ENCODE assay signal across 26 cellular contexts in genomic region chr22:43100223-43100622, GRCh38. TPM values are rescaled to one million over a fixed set of nuclear protein-coding genes. Genes with fewer than 3 reads are reported as not detected.
DNase-seq lines count a peak whose midpoint lies in the region; ATAC-seq and TF ChIP-seq lines count a peak whose summit lies in the region.
"Had no signal": no experiment of that assay in that cellular context is flagged by ENCODE, and none has a peak within 500 bp of the region (broad histone marks: within the 10 kb centered on the region; RNA-seq: fewer than 3 reads in every experiment).

No MANE protein-coding gene starts in this region.

- DNase-seq in Caco-2 (peak; percentile 56 to 73), HPDE6-E6E7 (ENCODE audit: extremely low spot score) (peak; percentile 38), mucosa of descending colon (no peak), NCI-H1092 treated with DMSO at 0.1 percent for 48 hours (lab: John Stamatoyannopoulos, UW) (no peak)
- DNase-seq in naive thymus-derived CD8-positive, alpha-beta T cell = no peak
- no peak for DNase-seq in stimulated activated naive CD4-positive, alpha-beta T cell (lab: John Stamatoyannopoulos, UW)
- DNase-seq: AML-193; aorta; DMS 273 treated with DMSO at 0.1 percent for 48 hours; effector memory CD8-positive, alpha-beta T cell; GDM1; HCEC 1CT; head of caudate nucleus; immature natural killer cell; naive thymus-derived CD4-positive, alpha-beta T cell; NCI-H1694 treated with DMSO at 0.1 percent for 48 hours; NCI-H774; pancreas; SK-N-SH had no signal

- H3K36me3 ChIP-seq in Caco-2 (ENCODE audit: control insufficient read depth, insufficient read depth, low read length) = no peaks in the 10 kb centered on the region
- H3K36me3 ChIP-seq in mucosa of descending colon (ENCODE audit: low read depth) = no peaks in the 10 kb centered on the region
- H3K36me3 ChIP-seq: pancreas, tibial nerve had no signal

- no TSS peak for BruUV-seq in Caco-2 (replicated peaks; lab: Mats Ljungman, UMichigan)

- CTCF ChIA-PET in Caco-2 (lab: Charles Lee) = no interaction called here

- H3K36me3 Mint-ChIP-seq in Caco-2 (ENCODE audit: insufficient read depth, unreplicated experiment) = peaks cover 21% of the 10 kb centered on the region
- H3K36me3 Mint-ChIP-seq in dendritic cell treated with granulocyte-macrophage colony-stimulating factor and Interleukin-4, amounts not matched to agents 40 ng/mL and 50 ng/mL, for 4 days (ENCODE audit: low read depth) = no peaks in the 10 kb centered on the region
- H3K36me3 Mint-ChIP-seq in naive thymus-derived CD8-positive, alpha-beta T cell = peaks cover 0 to 5% (median 3%) of the 10 kb centered on the region in 3 donors

- peak; percentile 41 for ATAC-seq in mucosa of descending colon
- no peak for ATAC-seq in naive thymus-derived CD8-positive, alpha-beta T cell
- ATAC-seq: activated CD4-positive, CD25-positive, alpha-beta regulatory T cell treated with anti-CD3 and anti-CD28 coated beads, Interleukin-2, amount 50 U/mL, for 24 hours; effector memory CD8-positive, alpha-beta T cell; naive thymus-derived CD4-positive, alpha-beta T cell; pancreas; sciatic nerve had no signal

- H3K27me3 ChIP-seq in Caco-2 (replicated peaks; ENCODE audit: control insufficient read depth, insufficient read depth, low read length) = no peaks in the 10 kb centered on the region
- H3K27me3 ChIP-seq: pancreas, tibial nerve had no signal

- POLR2A ChIA-PET in Caco-2 (lab: Charles Lee) = no interaction called here
- POLR2A ChIA-PET in naive thymus-derived CD8-positive, alpha-beta T cell (lab: Charles Lee) = no interaction called here

- peak overlapping the region; percentile 67 for H3K27ac Mint-ChIP-seq in Caco-2 (ENCODE audit: unreplicated experiment)
- peak overlapping the region; percentile 25 for H3K27ac Mint-ChIP-seq in dendritic cell treated with granulocyte-macrophage colony-stimulating factor and Interleukin-4, amounts not matched to agents 40 ng/mL and 50 ng/mL, for 4 days
- H3K27ac Mint-ChIP-seq in naive thymus-derived CD8-positive, alpha-beta T cell = no peak overlapping the region
- H3K27ac Mint-ChIP-seq: effector memory CD8-positive, alpha-beta T cell; immature natural killer cell; stimulated activated naive CD8-positive, alpha-beta T cell treated with anti-CD3 and anti-CD28 coated beads, Interleukin-15, Interleukin-2, amounts not matched to agents 100 ng/mL and 50 ng/mL, for 24 hours had no signal

- intact Hi-C loops in Caco-2 (cut with micrococcal nuclease; ENCODE audit: unreplicated experiment) = no loop called here
- intact Hi-C loops in dendritic cell treated with granulocyte-macrophage colony-stimulating factor and Interleukin-4, amounts not matched to agents 40 ng/mL and 50 ng/mL, for 4 days (cut with micrococcal nuclease) = no loop called here
- intact Hi-C loops in mucosa of descending colon (cut with DNase I, micrococcal nuclease) = no loop called here

- TF ChIP-seq CTCF in Caco-2 (IDR thresholded peaks at IDR 0.05; ENCODE audit: insufficient read depth in 1 of 2, low read depth in 1 of 2, low read length in 1 of 2, severe bottlenecking in 1 of 2, unreplicated experiment in 1 of 2) (no peak), mucosa of descending colon (IDR thresholded peaks at IDR 0.05) (no peak)

- H3K9me3 Mint-ChIP-seq in Caco-2 (ENCODE audit: unreplicated experiment) = peaks cover 17% of the 10 kb centered on the region
- peaks cover 21% of the 10 kb centered on the region for H3K9me3 Mint-ChIP-seq in dendritic cell treated with granulocyte-macrophage colony-stimulating factor and Interleukin-4, amounts not matched to agents 40 ng/mL and 50 ng/mL, for 4 days
- H3K9me3 Mint-ChIP-seq in naive thymus-derived CD8-positive, alpha-beta T cell = peaks cover 0 to 10% (median 6%) of the 10 kb centered on the region in 9 donors

- peaks cover 22% of the 10 kb centered on the region for H3K4me1 Mint-ChIP-seq in Caco-2 (ENCODE audit: low read depth, unreplicated experiment)
- peaks cover 22% of the 10 kb centered on the region for H3K4me1 Mint-ChIP-seq in dendritic cell treated with granulocyte-macrophage colony-stimulating factor and Interleukin-4, amounts not matched to agents 40 ng/mL and 50 ng/mL, for 4 days (ENCODE audit: low read depth)
- H3K4me1 Mint-ChIP-seq in naive thymus-derived CD8-positive, alpha-beta T cell = peaks cover 0 to 10% (median 5%) of the 10 kb centered on the region in 4 donors

- no peak overlapping the region for H3K4me3 Mint-ChIP-seq in Caco-2 (ENCODE audit: unreplicated experiment)
- H3K4me3 Mint-ChIP-seq in dendritic cell treated with granulocyte-macrophage colony-stimulating factor and Interleukin-4, amounts not matched to agents 40 ng/mL and 50 ng/mL, for 4 days = no peak overlapping the region
- H3K4me3 Mint-ChIP-seq in naive thymus-derived CD8-positive, alpha-beta T cell = no peak overlapping the region
- H3K4me3 Mint-ChIP-seq: effector memory CD8-positive, alpha-beta T cell; immature natural killer cell; naive thymus-derived CD4-positive, alpha-beta T cell; stimulated activated naive CD8-positive, alpha-beta T cell treated with anti-CD3 and anti-CD28 coated beads, Interleukin-15, Interleukin-2, amounts not matched to agents 100 ng/mL and 50 ng/mL, for 24 hours had no signal

- H3K4me3 ChIP-seq in Caco-2 (ENCODE audit: low read depth, low read length) (no peak overlapping the region), mucosa of descending colon (no peak overlapping the region)
- H3K4me3 ChIP-seq: lung, pancreas, tibial nerve had no signal

- H3K27me3 Mint-ChIP-seq in Caco-2 (ENCODE audit: insufficient read depth, unreplicated experiment) = no peaks in the 10 kb centered on the region
- peaks cover 3% of the 10 kb centered on the region for H3K27me3 Mint-ChIP-seq in dendritic cell treated with granulocyte-macrophage colony-stimulating factor and Interleukin-4, amounts not matched to agents 40 ng/mL and 50 ng/mL, for 4 days
- H3K27me3 Mint-ChIP-seq in naive thymus-derived CD8-positive, alpha-beta T cell = no peaks in the 10 kb centered on the region
- H3K27me3 Mint-ChIP-seq: effector memory CD8-positive, alpha-beta T cell; naive thymus-derived CD4-positive, alpha-beta T cell; stimulated activated naive CD8-positive, alpha-beta T cell treated with anti-CD3 and anti-CD28 coated beads, Interleukin-15, Interleukin-2, amounts not matched to agents 100 ng/mL and 50 ng/mL, for 24 hours had no signal

- H3K9me3 ChIP-seq in Caco-2 = peaks cover 12% of the 10 kb centered on the region
- H3K9me3 ChIP-seq in mucosa of descending colon = peaks cover 6% of the 10 kb centered on the region
- H3K9me3 ChIP-seq: pancreas, SK-N-SH had no signal

- H3K4me1 ChIP-seq in Caco-2 (peaks cover 49% of the 10 kb centered on the region), mucosa of descending colon (ENCODE audit: low read depth) (no peaks in the 10 kb centered on the region)
- H3K4me1 ChIP-seq: pancreas, tibial nerve had no signal

RNA-seq across cellular contexts. Expression of gene BIK, which starts 10.3 kb away (rescaled TPM):
- total RNA-seq in Caco-2 (2022) = 13.3 and 17.6 TPM in 2 replicates
- total RNA-seq in mucosa of descending colon = 10 to 100 TPM in 2 of 3 donors, 1 to 10 TPM in 1; 8.4 to 28.3 (median 20.6) TPM
- 1 to 10 TPM; 2.6 TPM for total RNA-seq in naive thymus-derived CD8-positive, alpha-beta T cell
- polyA plus RNA-seq in naive thymus-derived CD8-positive, alpha-beta T cell = 1 to 10 TPM; 2.8 to 6.1 (median 4.0) TPM
- total RNA-seq: aorta, fibroblast of lung, sciatic nerve, tibial nerve had no signal
- polyA plus RNA-seq: fibroblast of lung had no signal

RNA-seq across cellular contexts. Expression of gene TTLL1, which starts 11.0 kb away (rescaled TPM):
- total RNA-seq in Caco-2 (2022) = 4.1 and 4.4 TPM in 2 replicates
- 1 to 10 TPM; 2.0 to 5.7 (median 3.4) TPM for total RNA-seq in mucosa of descending colon
- total RNA-seq in naive thymus-derived CD8-positive, alpha-beta T cell = 1 to 10 TPM; 6.6 to 7.3 TPM
- 10 to 100 TPM; 12.7 to 14.5 (median 12.8) TPM for polyA plus RNA-seq in naive thymus-derived CD8-positive, alpha-beta T cell

RNA-seq across cellular contexts. Expression of gene MCAT, which starts 43.0 kb away (rescaled TPM):
- total RNA-seq in Caco-2 (2022) (23.5 and 23.8 TPM in 2 replicates), mucosa of descending colon (10 to 100 TPM; 16.1 to 18.8 (median 17.0) TPM)
- total RNA-seq in naive thymus-derived CD8-positive, alpha-beta T cell = 10 to 100 TPM in 1 of 2 experiments, 1 to 10 TPM in 1; 9.2 to 10.1 TPM
- 10 to 100 TPM; 10.8 to 11.3 (median 10.8) TPM for polyA plus RNA-seq in naive thymus-derived CD8-positive, alpha-beta T cell

RNA-seq across cellular contexts. Expression of gene TSPO, which starts 51.1 kb away (rescaled TPM):
- 44.6 and 50.1 TPM in 2 replicates for total RNA-seq in Caco-2 (2022)
- 100 to 1,000 TPM; 134 to 281 (median 236) TPM for total RNA-seq in mucosa of descending colon
- total RNA-seq in naive thymus-derived CD8-positive, alpha-beta T cell = 10 to 100 TPM; 64.0 to 69.0 TPM
- polyA plus RNA-seq in naive thymus-derived CD8-positive, alpha-beta T cell = 100 to 1,000 TPM; 284 to 305 (median 304) TPM

Comparison
In these comparisons a context has a peak if more than half of its experiments do, and no peak if none do; other contexts are left out.
1. DNase-seq: peak in Caco-2 (2 of 2) and HPDE6-E6E7 (single experiment); none in mucosa of descending colon (0 of 3), naive thymus-derived CD8-positive, alpha-beta T cell (0 of 10), NCI-H1092 treated with DMSO at 0.1 percent for 48 hours (single experiment) and stimulated activated naive CD4-positive, alpha-beta T cell (0 of 6).
2. H3K27ac Mint-ChIP-seq: peak in Caco-2 (single experiment) and dendritic cell treated with granulocyte-macrophage colony-stimulating factor and Interleukin-4, amounts not matched to agents 40 ng/mL and 50 ng/mL, for 4 days (single experiment); none in naive thymus-derived CD8-positive, alpha-beta T cell (0 of 10).